In genomic region chr1:150762559-150762958, GRCh38 we compare ENCODE assay signal across 26 cellular contexts. TPM values are rescaled to one million over a fixed set of nuclear protein-coding genes. Genes with fewer than 3 reads are reported as not detected.
DNase-seq lines count a peak whose midpoint lies in the region; ATAC-seq and TF ChIP-seq lines count a peak whose summit lies in the region.
"Had no signal": no experiment of that assay in that cellular context is flagged by ENCODE, and none has a peak within 500 bp of the region (broad histone marks: within the 10 kb centered on the region; RNA-seq: fewer than 3 reads in every experiment).

No MANE protein-coding gene starts in this region.

- peaks cover 16% of the 10 kb centered on the region; the same call in 1 of the 2 replicates for H3K36me3 ChIP-seq in SU-DHL-6 (ENCODE audit: low read length)
- H3K36me3 ChIP-seq: BE2C, SJSA1 had no signal

- H3F3A ChIP-seq in SU-DHL-6 (ENCODE audit: insufficient read depth): peaks cover 8% of the 10 kb centered on the region; the same call in 1 of the 2 replicates

- peaks cover 49% of the 10 kb centered on the region for H3K4me1 Mint-ChIP-seq in activated T-cell treated with anti-CD3 and anti-CD28 coated beads, Interleukin-2, amount 50 U/mL, for 4 hours (ENCODE audit: low read depth)
- H3K4me1 Mint-ChIP-seq in effector memory CD8-positive, alpha-beta T cell (ENCODE audit: low read depth in 2 of 2): peaks cover 31 to 45% of the 10 kb centered on the region in 2 donors
- peaks cover 68% of the 10 kb centered on the region for H3K4me1 Mint-ChIP-seq in stimulated activated memory B cell treated with anti-CD40 and anti-IgM and Interleukin-4, amounts not matched to agents 10 μg/mL and 1 μg/mL and 100 μg/mL, for 72 hours
- H3K4me1 Mint-ChIP-seq: H9 had no signal

- H3K79me2 ChIP-seq in SU-DHL-6 (ENCODE audit: insufficient read depth, low read length): peaks cover 66% of the 10 kb centered on the region
- H3K79me2 ChIP-seq: hepatocyte had no signal

- no peak overlapping the region for H2AFZ ChIP-seq in SU-DHL-6 (ENCODE audit: low read depth, low read length, severe bottlenecking)
- H2AFZ ChIP-seq: hepatocyte had no signal

- no peaks in the 10 kb centered on the region for H3K27me3 ChIP-seq in SU-DHL-6 (ENCODE audit: low read length)
- H3K27me3 ChIP-seq: BE2C, hepatocyte, SJSA1 had no signal

- H3K36me3 Mint-ChIP-seq in activated T-cell treated with anti-CD3 and anti-CD28 coated beads, Interleukin-2, amount 50 U/mL, for 4 hours (ENCODE audit: insufficient read depth): peaks cover 22% of the 10 kb centered on the region
- H3K36me3 Mint-ChIP-seq in effector memory CD8-positive, alpha-beta T cell (ENCODE audit: insufficient read depth): peaks cover 24% of the 10 kb centered on the region
- H3K36me3 Mint-ChIP-seq in stimulated activated memory B cell treated with anti-CD40 and anti-IgM and Interleukin-4, amounts not matched to agents 10 μg/mL and 1 μg/mL and 100 μg/mL, for 72 hours: peaks cover 54% of the 10 kb centered on the region
- H3K36me3 Mint-ChIP-seq: type B pancreatic cell had no signal

- TF ChIP-seq CTCF in SU-DHL-6 (IDR thresholded peaks at IDR 0.05; ENCODE audit: insufficient read depth, low read length, poor library complexity, severe bottlenecking): no peak
- TF ChIP-seq CTCF in foreskin fibroblast (IDR thresholded peaks at IDR 0.05; ENCODE audit: low read depth, low read length): no peak

- peak overlapping the region; percentile 89 for H3K4me2 ChIP-seq in SU-DHL-6 (ENCODE audit: low read depth, low read length, poor library complexity, severe bottlenecking)
- H3K4me2 ChIP-seq: hepatocyte had no signal

- DNase-seq in activated T-cell treated with anti-CD3 and anti-CD28 coated beads, Interleukin-2, amount 50 U/mL, for 4 hours: no peak
- DNase-seq in activated T-cell treated with anti-CD3 and anti-CD28 coated beads for 4 hours (no peak), foreskin fibroblast (no peak), left colon (no peak), cerebellar cortex (ENCODE audit: low spot score) (no peak)
- DNase-seq in effector memory CD8-positive, alpha-beta T cell: no peak
- DNase-seq: activated CD8-positive, alpha-beta T cell treated with anti-CD3 and anti-CD28 coated beads for 36 hours; activated T-cell treated with anti-CD3 and anti-CD28 coated beads, Interleukin-2, amount 50 U/mL, for 48 hours; BE2C; effector CD8-positive, alpha-beta T cell; H9; NCI-H1436; NCI-H510A; NK-92 treated with Interleukin-12 subunit alpha and Interleukin-12 subunit beta, amount 100 ng/mL, for 24 hours; right cardiac atrium; stimulated activated CD4-positive, alpha-beta T cell treated with anti-CD3 and anti-CD28 coated beads, Interleukin-12 subunit alpha, Interleukin-12 subunit beta, amount 100 ng/mL, for 4 hours had no signal

- H3K9ac ChIP-seq in SU-DHL-6 (ENCODE audit: low read length): no peak overlapping the region

- H3K27ac ChIP-seq in SU-DHL-6 (ENCODE audit: low read depth, low read length): no peak overlapping the region
- H3K27ac ChIP-seq: hepatocyte, SJSA1 had no signal

- H3K4me3 Mint-ChIP-seq in activated T-cell treated with anti-CD3 and anti-CD28 coated beads, Interleukin-2, amount 50 U/mL, for 4 hours: peak overlapping the region; percentile 16
- peak overlapping the region; percentile 13 to 21 for H3K4me3 Mint-ChIP-seq in effector memory CD8-positive, alpha-beta T cell
- peak overlapping the region; percentile 68 for H3K4me3 Mint-ChIP-seq in stimulated activated memory B cell treated with anti-CD40 and anti-IgM and Interleukin-4, amounts not matched to agents 10 μg/mL and 1 μg/mL and 100 μg/mL, for 72 hours
- H3K4me3 Mint-ChIP-seq: activated CD8-positive, alpha-beta T cell treated with anti-CD3 and anti-CD28 coated beads for 36 hours; H9; type B pancreatic cell had no signal

- H3K27ac Mint-ChIP-seq in effector memory CD8-positive, alpha-beta T cell: peak overlapping the region; percentile 2 to 36
- H3K27ac Mint-ChIP-seq in stimulated activated memory B cell treated with anti-CD40 and anti-IgM and Interleukin-4, amounts not matched to agents 10 μg/mL and 1 μg/mL and 100 μg/mL, for 72 hours: peak overlapping the region; percentile 55
- H3K27ac Mint-ChIP-seq: activated CD8-positive, alpha-beta T cell treated with anti-CD3 and anti-CD28 coated beads for 36 hours; activated naive CD4-positive, alpha-beta T cell treated with anti-CD3 and anti-CD28 coated beads, Interleukin-2, amount 50 U/mL, for 72 hours; H9; type B pancreatic cell had no signal

- no peak for ATAC-seq in activated T-cell treated with anti-CD3 and anti-CD28 coated beads, Interleukin-2, amount 50 U/mL, for 4 hours
- no peak for ATAC-seq in effector memory CD8-positive, alpha-beta T cell (replicated peaks)
- ATAC-seq in stimulated activated memory B cell treated with anti-CD40 and anti-IgM and Interleukin-4, amounts not matched to agents 10 μg/mL and 1 μg/mL and 100 μg/mL, for 72 hours: no peak
- ATAC-seq in left colon: no peak
- ATAC-seq: activated CD8-positive, alpha-beta T cell treated with anti-CD3 and anti-CD28 coated beads for 36 hours; activated naive CD4-positive, alpha-beta T cell treated with anti-CD3 and anti-CD28 coated beads, Interleukin-2, amount 50 U/mL, for 72 hours; HepG2; right cardiac atrium had no signal

- H3K9me2 ChIP-seq in SU-DHL-6 (replicated peaks; ENCODE audit: insufficient read depth, low read length): no peaks in the 10 kb centered on the region

- H3K9me3 Mint-ChIP-seq in activated T-cell treated with anti-CD3 and anti-CD28 coated beads, Interleukin-2, amount 50 U/mL, for 4 hours: no peaks in the 10 kb centered on the region
- H3K9me3 Mint-ChIP-seq in effector memory CD8-positive, alpha-beta T cell: no peaks in the 10 kb centered on the region
- peaks cover 3% of the 10 kb centered on the region for H3K9me3 Mint-ChIP-seq in stimulated activated memory B cell treated with anti-CD40 and anti-IgM and Interleukin-4, amounts not matched to agents 10 μg/mL and 1 μg/mL and 100 μg/mL, for 72 hours
- H3K9me3 Mint-ChIP-seq: activated CD8-positive, alpha-beta T cell treated with anti-CD3 and anti-CD28 coated beads for 36 hours; activated naive CD4-positive, alpha-beta T cell treated with anti-CD3 and anti-CD28 coated beads, Interleukin-2, amount 50 U/mL, for 72 hours had no signal

- intact Hi-C loops in left colon (cut with DNase I, micrococcal nuclease): no loop called here

- H4K20me1 ChIP-seq in SU-DHL-6 (ENCODE audit: low read depth, low read length): no peaks in the 10 kb centered on the region

- H3K27me3 Mint-ChIP-seq in activated T-cell treated with anti-CD3 and anti-CD28 coated beads, Interleukin-2, amount 50 U/mL, for 4 hours (ENCODE audit: low read depth): no peaks in the 10 kb centered on the region
- H3K27me3 Mint-ChIP-seq in effector memory CD8-positive, alpha-beta T cell: no peaks in the 10 kb centered on the region
- H3K27me3 Mint-ChIP-seq in stimulated activated memory B cell treated with anti-CD40 and anti-IgM and Interleukin-4, amounts not matched to agents 10 μg/mL and 1 μg/mL and 100 μg/mL, for 72 hours: no peaks in the 10 kb centered on the region
- H3K27me3 Mint-ChIP-seq: activated CD8-positive, alpha-beta T cell treated with anti-CD3 and anti-CD28 coated beads for 36 hours; type B pancreatic cell had no signal

- H3K9me3 ChIP-seq in SU-DHL-6 (ENCODE audit: insufficient read depth, low read length): no peaks in the 10 kb centered on the region
- H3K9me3 ChIP-seq: BE2C, SJSA1 had no signal

- no peak overlapping the region for H3K4me3 ChIP-seq in SU-DHL-6 (ENCODE audit: insufficient read depth, low read length, poor library complexity, severe bottlenecking)
- no peak overlapping the region for H3K4me3 ChIP-seq in foreskin fibroblast (ENCODE audit: low read depth in 1 of 2, low read length in 2 of 2)
- H3K4me3 ChIP-seq: hepatocyte, SJSA1 had no signal

RNA-seq across cellular contexts. Expression of gene CTSS, which starts 3.0 kb away (rescaled TPM):
- 10 to 100 TPM; 37.3 to 41.2 (median 37.4) TPM for total RNA-seq in activated T-cell treated with anti-CD3 and anti-CD28 coated beads, Interleukin-2, amount 50 U/mL, for 4 hours
- 100 to 1,000 TPM; 576 to 638 TPM for total RNA-seq in left colon
- total RNA-seq: H9 had no signal

RNA-seq across cellular contexts. Expression of gene HORMAD1, which starts 41.9 kb away (rescaled TPM):
- total RNA-seq in activated T-cell treated with anti-CD3 and anti-CD28 coated beads, Interleukin-2, amount 50 U/mL, for 4 hours: under 1 TPM in 1 of 3 donors, not detected in 2; 0.16 TPM
- 1 to 10 TPM in 1 of 2 donors, under 1 TPM in 1; 0.49 to 1.7 TPM for total RNA-seq in left colon
- total RNA-seq: activated CD8-positive, alpha-beta T cell treated with anti-CD3 and anti-CD28 coated beads for 36 hours; chondrocyte; H9; HepG2; MCF 10A; osteocyte; SJSA1 had no signal

RNA-seq across cellular contexts. Expression of gene CTSK, which starts 45.5 kb away (rescaled TPM):
- total RNA-seq in activated T-cell treated with anti-CD3 and anti-CD28 coated beads, Interleukin-2, amount 50 U/mL, for 4 hours: 1 to 10 TPM in 1 of 3 donors, under 1 TPM in 2; 0.38 to 1.1 (median 0.81) TPM
- total RNA-seq in left colon: 10 to 100 TPM; 23.8 to 49.6 TPM

Comparison
In these comparisons a context has a peak if more than half of its experiments do, and no peak if none do; other contexts are left out.
1. H3K4me3 Mint-ChIP-seq: peak in every context shown above with its lines; median percentile 68 in stimulated activated memory B cell treated with anti-CD40 and anti-IgM and Interleukin-4, amounts not matched to agents 10 μg/mL and 1 μg/mL and 100 μg/mL, for 72 hours; 17 in effector memory CD8-positive, alpha-beta T cell; 16 in activated T-cell treated with anti-CD3 and anti-CD28 coated beads, Interleukin-2, amount 50 U/mL, for 4 hours.
2. RNA of gene CTSS, which starts 3.0 kb away (total RNA-seq): 576 to 638 TPM in left colon; 37.3 to 41.2 TPM in activated T-cell treated with anti-CD3 and anti-CD28 coated beads, Interleukin-2, amount 50 U/mL, for 4 hours; every median in the first group is over 10 times any median in the second.
3. RNA of gene CTSK, which starts 45.5 kb away (total RNA-seq): 23.8 to 49.6 TPM in left colon; 0.38 to 1.1 TPM in activated T-cell treated with anti-CD3 and anti-CD28 coated beads, Interleukin-2, amount 50 U/mL, for 4 hours; every median in the first group is over 10 times any median in the second.